ENCODE assay signal across 16 cellular contexts in the genomic region with DNA sequence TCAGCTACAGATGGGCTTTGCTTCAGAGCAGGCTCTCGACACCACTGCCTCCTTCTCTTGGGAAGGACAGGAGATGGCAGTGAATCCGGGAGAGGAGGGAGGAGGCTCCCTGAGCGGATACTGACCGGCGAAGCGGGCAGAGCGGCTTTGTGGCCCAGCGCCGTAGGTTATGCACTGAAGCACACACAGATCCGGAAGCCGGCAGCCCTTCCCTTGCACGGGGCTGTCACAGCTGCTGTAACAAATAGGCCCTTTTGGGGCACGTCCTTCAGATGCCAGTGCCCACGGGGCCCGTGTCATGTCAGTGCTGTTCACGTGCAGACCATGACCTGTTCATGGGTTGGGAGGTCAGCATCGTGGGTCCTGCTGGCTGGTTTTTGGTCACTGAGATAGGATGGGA.
A peak's percentile ranks its signal among the peaks of the same experiment; 100 is the strongest.
DNase-seq lines count a peak whose midpoint lies in the region; ATAC-seq and TF ChIP-seq lines count a peak whose summit lies in the region.
"Had no signal": no experiment of that assay in that cellular context is flagged by ENCODE, and none has a peak within 500 bp of the region (broad histone marks: within the 10 kb centered on the region; RNA-seq: fewer than 3 reads in every experiment).

No MANE protein-coding gene starts in this region.

- no peaks in the 10 kb centered on the region for H3K79me2 ChIP-seq in OCI-LY7 (ENCODE audit: insufficient read depth, low read depth, low read length)

- BruUV-seq in OCI-LY7 (replicated peaks; lab: Mats Ljungman, UMichigan) = no TSS peak

- H3K27ac ChIP-seq in OCI-LY7 (ENCODE audit: low read depth, low read length, poor library complexity, severe bottlenecking) (peak overlapping the region; percentile 64), skeletal muscle tissue (ENCODE audit: low read depth, low read length) (peak overlapping the region; percentile 47)

- H3K27ac Mint-ChIP-seq in activated naive CD8-positive, alpha-beta T cell treated with anti-CD3 and anti-CD28 coated beads, Interleukin-2, amount 50 U/mL, for 24 hours = peak overlapping the region; percentile 96

- peaks cover 12% of the 10 kb centered on the region for H3K36me3 ChIP-seq in OCI-LY7 (ENCODE audit: insufficient read depth, low read length)
- peaks cover 7 to 12% (median 8%) of the 10 kb centered on the region in 3 donors for H3K36me3 ChIP-seq in skeletal muscle tissue (ENCODE audit: control insufficient read depth in 3 of 3, insufficient read depth in 3 of 3, low read length in 3 of 3)

- H3K9me3 Mint-ChIP-seq in activated naive CD8-positive, alpha-beta T cell treated with anti-CD3 and anti-CD28 coated beads, Interleukin-2, amount 50 U/mL, for 24 hours = no peaks in the 10 kb centered on the region

- H3K4me3 ChIP-seq in OCI-LY7 (ENCODE audit: low read depth, low read length, poor library complexity, severe bottlenecking) = no peak overlapping the region
- no peak overlapping the region for H3K4me3 ChIP-seq in skeletal muscle tissue (ENCODE audit: low read length in 3 of 3)
- H3K4me3 ChIP-seq: lung had no signal

- H3K27me3 Mint-ChIP-seq in activated naive CD8-positive, alpha-beta T cell treated with anti-CD3 and anti-CD28 coated beads, Interleukin-2, amount 50 U/mL, for 24 hours = no peaks in the 10 kb centered on the region

- no peak overlapping the region for H2AFZ ChIP-seq in OCI-LY7 (ENCODE audit: low read length)

- no peak for TF ChIP-seq CTCF in OCI-LY7 (conservative IDR thresholded peaks at IDR 0.05; ENCODE audit: low read length)

- H3K4me1 ChIP-seq in OCI-LY7 (ENCODE audit: insufficient read depth, low read length, poor library complexity, severe bottlenecking) (peaks cover 36% of the 10 kb centered on the region), skeletal muscle tissue (ENCODE audit: control insufficient read depth in 3 of 3, insufficient read depth in 3 of 3, low read length in 3 of 3) (peaks cover 10 to 33% (median 27%) of the 10 kb centered on the region in 3 donors)

- H3K27me3 ChIP-seq in skeletal muscle tissue (ENCODE audit: control insufficient read depth in 3 of 3, insufficient read depth in 3 of 3, low read length in 3 of 3) = no peaks in the 10 kb centered on the region

- H3K4me2 ChIP-seq in OCI-LY7 (ENCODE audit: low read length) = peak overlapping the region; percentile 42
- H3K4me2 ChIP-seq: SK-N-SH had no signal

- H3K9me2 ChIP-seq in OCI-LY7 (ENCODE audit: insufficient read depth, low read length) = no peaks in the 10 kb centered on the region
- H3K9me2 ChIP-seq: SK-N-SH had no signal

- peaks cover 44% of the 10 kb centered on the region for H3K4me1 Mint-ChIP-seq in activated naive CD8-positive, alpha-beta T cell treated with anti-CD3 and anti-CD28 coated beads, Interleukin-2, amount 50 U/mL, for 24 hours

- H3K9ac ChIP-seq in skeletal muscle tissue (ENCODE audit: low read depth in 1 of 3, low read length in 3 of 3) = peak overlapping the region in 1 of 3 donors; percentile 17
- H3K9ac ChIP-seq: SK-N-SH had no signal

- POLR2A ChIA-PET in OCI-LY7 (lab: Charles Lee) = no interaction called here

- no peaks in the 10 kb centered on the region for H3K9me3 ChIP-seq in OCI-LY7 (ENCODE audit: low read length)
- no peaks in the 10 kb centered on the region for H3K9me3 ChIP-seq in skeletal muscle tissue (ENCODE audit: control insufficient read depth in 3 of 3, low read length in 3 of 3)
- H3K9me3 ChIP-seq: SK-N-SH had no signal

- peak; percentile 3 for ATAC-seq in activated naive CD8-positive, alpha-beta T cell treated with anti-CD3 and anti-CD28 coated beads, Interleukin-2, amount 50 U/mL, for 24 hours
- ATAC-seq in HG03097 (IDR thresholded peaks at IDR 0.05; ENCODE audit: low FRiP score, unreplicated experiment) = no peak
- ATAC-seq: sciatic nerve had no signal

- no peaks in the 10 kb centered on the region for H4K20me1 ChIP-seq in OCI-LY7 (ENCODE audit: insufficient read depth, low read length)

- DNase-seq in activated CD8-positive, alpha-beta memory T cell treated with anti-CD3 and anti-CD28 coated beads for 24 hours = peak; percentile 74
- DNase-seq in activated CD8-positive, alpha-beta memory T cell treated with anti-CD3 and anti-CD28 coated beads, Interleukin-2, amount 50 U/mL, for 48 hours = no peak
- DNase-seq in OCI-LY7 (ENCODE audit: low spot score) (no peak), kidney glomerular epithelial cell (lab: John Stamatoyannopoulos, UW) (no peak)
- no peak for DNase-seq in activated naive CD8-positive, alpha-beta T cell treated with anti-CD3 and anti-CD28 coated beads, Interleukin-2, amount 50 U/mL, for 24 hours
- no peak for DNase-seq in stimulated activated CD4-positive, alpha-beta T cell treated with anti-CD3 and anti-CD28 coated beads, Interleukin-2, amount 100 ng/mL, for 48 hours
- DNase-seq: DMS153; effector CD4-positive, alpha-beta T cell; Kasumi-1; NCI-H1417 treated with DMSO at 0.1 percent for 48 hours; NCI-H345; SK-N-SH had no signal

- CTCF ChIA-PET in OCI-LY7 (lab: Charles Lee; ENCODE audit: unreplicated experiment) = interaction anchor here (0.5 kb wide), 1 partner anchor 48 kb away, joined by 4 read pairs; no protein-coding TSS in a partner anchor

- intact Hi-C loops in OCI-LY7 (cut with micrococcal nuclease; ENCODE audit: unreplicated experiment) = loop anchor here (5.0 kb wide), 1 partner anchor 110 kb away; no protein-coding TSS in a partner anchor

- H3K4me3 Mint-ChIP-seq in activated naive CD8-positive, alpha-beta T cell treated with anti-CD3 and anti-CD28 coated beads, Interleukin-2, amount 50 U/mL, for 24 hours = peak overlapping the region; percentile 34

- H3K36me3 Mint-ChIP-seq in activated naive CD8-positive, alpha-beta T cell treated with anti-CD3 and anti-CD28 coated beads, Interleukin-2, amount 50 U/mL, for 24 hours (ENCODE audit: low read depth) = peaks cover 42% of the 10 kb centered on the region
